ENCODE assay signal across 19 cellular contexts in the genomic region with DNA sequence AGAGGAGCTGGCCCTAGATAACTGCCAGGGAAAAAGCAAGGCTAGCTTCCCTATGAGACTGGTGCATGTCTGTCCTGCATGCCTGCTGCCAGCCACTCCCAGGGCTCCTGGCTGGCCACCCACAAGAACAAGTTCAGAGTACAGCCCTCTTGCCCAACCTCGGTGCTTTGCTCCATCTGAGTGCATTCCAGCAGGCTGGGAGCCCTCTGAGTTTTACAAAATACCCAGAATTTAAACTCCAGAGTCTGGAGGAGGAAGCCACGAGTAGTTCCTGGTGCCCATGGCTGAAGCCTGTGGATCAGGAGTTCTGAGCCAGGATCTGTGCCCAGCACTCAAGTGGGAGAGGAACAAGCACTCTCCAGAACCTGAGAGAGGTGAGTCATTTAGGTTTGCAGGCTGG.
A peak's percentile ranks its signal among the peaks of the same experiment; 100 is the strongest.
DNase-seq lines count a peak whose midpoint lies in the region; ATAC-seq and TF ChIP-seq lines count a peak whose summit lies in the region.
"Had no signal": no experiment of that assay in that cellular context is flagged by ENCODE, and none has a peak within 500 bp of the region (broad histone marks: within the 10 kb centered on the region; RNA-seq: fewer than 3 reads in every experiment).

No MANE protein-coding gene starts in this region.

- no peaks in the 10 kb centered on the region for H3K4me1 ChIP-seq in left lung
- no peaks in the 10 kb centered on the region for H3K4me1 ChIP-seq in right lobe of liver
- H3K4me1 ChIP-seq in lung (ENCODE audit: control insufficient read depth in 2 of 2, insufficient read depth in 2 of 2, low read length in 2 of 2), result no peaks in the 10 kb centered on the region
- no peaks in the 10 kb centered on the region for H3K4me1 ChIP-seq in upper lobe of right lung
- H3K4me1 ChIP-seq in uterus, result no peaks in the 10 kb centered on the region
- H3K4me1 ChIP-seq: BE2C, BLaER1, Caco-2 had no signal

- H3K9me3 ChIP-seq in left lung (no peaks in the 10 kb centered on the region), right lobe of liver (no peaks in the 10 kb centered on the region), lung (ENCODE audit: control insufficient read depth in 2 of 2, insufficient read depth in 1 of 2, low read length in 1 of 2) (peaks cover 0 to 2% of the 10 kb centered on the region in 2 donors), upper lobe of right lung (no peaks in the 10 kb centered on the region), uterus (peaks cover 0 to 1% of the 10 kb centered on the region in 2 donors)
- H3K9me3 ChIP-seq: BE2C, Caco-2 had no signal

- WGBS in right lobe of liver (ENCODE audit: insufficient coverage, low coverage, low lambda C conversion rate, missing lambda C conversion rate), result 17% methylated on average over 1 of the region's 2 CpGs
- 28 to 57% methylated on average over 2 of the region's 2 CpGs for WGBS in lung, 2 donors

- DNase-seq in left lung (peak; percentile 39 to 58), right lobe of liver (peak; percentile 35 to 68 (median 63)), lung (ENCODE audit: low spot score) (peak; percentile 67), upper lobe of right lung (peak; percentile 70), uterus (no peak), HPDE6-E6E7 (ENCODE audit: extremely low spot score) (no peak), NCI-H526 treated with DMSO at 0.1 percent for 48 hours (lab: John Stamatoyannopoulos, UW) (no peak)
- DNase-seq in activated CD4-positive, alpha-beta T cell treated with anti-CD3 and anti-CD28 coated beads for 48 hours, result no peak
- DNase-seq: 8988T; ACHN; BE2C; C1 segment of cervical spinal cord; Caco-2; Calu3; CD4-positive, alpha-beta memory T cell; CD4-positive, CD25-positive, alpha-beta regulatory T cell; DMS79 treated with DMSO at 0.1 percent for 48 hours; GF-D8 had no signal

- H3K27ac ChIP-seq in left lung (no peak overlapping the region), right lobe of liver (no peak overlapping the region), lung (ENCODE audit: low read depth in 1 of 2, low read length in 1 of 2) (no peak overlapping the region), upper lobe of right lung (no peak overlapping the region), uterus (no peak overlapping the region)
- H3K27ac ChIP-seq: BLaER1 had no signal

- TF ChIP-seq POLR2A in right lobe of liver (IDR thresholded peaks at IDR 0.05) (no peak), uterus (IDR thresholded peaks at IDR 0.05) (no peak)

- H3K36me3 ChIP-seq in left lung (no peaks in the 10 kb centered on the region), right lobe of liver (no peaks in the 10 kb centered on the region), lung (ENCODE audit: control insufficient read depth in 2 of 2, insufficient read depth in 2 of 2, low read length in 2 of 2) (no peaks in the 10 kb centered on the region), upper lobe of right lung (no peaks in the 10 kb centered on the region), uterus (no peaks in the 10 kb centered on the region)
- H3K36me3 ChIP-seq: BE2C, BLaER1 had no signal

- no peak overlapping the region for H3K4me3 ChIP-seq in left lung
- no peak overlapping the region for H3K4me3 ChIP-seq in right lobe of liver
- no peak overlapping the region for H3K4me3 ChIP-seq in lung
- H3K4me3 ChIP-seq in upper lobe of right lung, result no peak overlapping the region
- H3K4me3 ChIP-seq in uterus, result no peak overlapping the region
- H3K4me3 ChIP-seq: BLaER1 had no signal

- H3K27me3 ChIP-seq in left lung (no peaks in the 10 kb centered on the region), right lobe of liver (no peaks in the 10 kb centered on the region), lung (ENCODE audit: control insufficient read depth, insufficient read depth) (no peaks in the 10 kb centered on the region), upper lobe of right lung (no peaks in the 10 kb centered on the region), uterus (no peaks in the 10 kb centered on the region)
- H3K27me3 ChIP-seq: BE2C had no signal

- intact Hi-C loops in left lung (cut with DNase I), result no loop called here
- intact Hi-C loops in right lobe of liver (cut with DNase I), result no loop called here
- intact Hi-C loops in upper lobe of right lung (cut with DNase I), result no loop called here
- intact Hi-C loops in uterus (cut with DNase I; ENCODE audit: low total_unique reads), result no loop called here

- TF ChIP-seq CTCF in left lung (IDR thresholded peaks at IDR 0.05), result no peak
- no peak for TF ChIP-seq CTCF in right lobe of liver (IDR thresholded peaks at IDR 0.05)
- TF ChIP-seq CTCF in lung (IDR thresholded peaks at IDR 0.05; ENCODE audit: control extremely low read depth, extremely low read depth), result no peak
- no peak for TF ChIP-seq CTCF in upper lobe of right lung (IDR thresholded peaks at IDR 0.05)
- no peak for TF ChIP-seq CTCF in uterus (IDR thresholded peaks at IDR 0.05)

- ATAC-seq in left lung (peak; percentile 94), right lobe of liver (peak; percentile 39 to 97 (median 87)), lung (ENCODE audit: insufficient read depth, low FRiP score) (peak; percentile 86), upper lobe of right lung (peak; percentile 99)

Comparison
In these comparisons a context has a peak if more than half of its experiments do, and no peak if none do; other contexts are left out.
1. DNase-seq: peak in left lung (2 of 2), right lobe of liver (3 of 3), lung (single experiment) and upper lobe of right lung (single experiment); none in uterus (0 of 2), HPDE6-E6E7 (single experiment), activated CD4-positive, alpha-beta T cell treated with anti-CD3 and anti-CD28 coated beads for 48 hours (single experiment) and NCI-H526 treated with DMSO at 0.1 percent for 48 hours (single experiment).
2. Peak in every context shown above with its lines, with median percentiles within 50 percentile points of each other: ATAC-seq.